ENCODE assay signal across 9 cellular contexts in the genomic region with DNA sequence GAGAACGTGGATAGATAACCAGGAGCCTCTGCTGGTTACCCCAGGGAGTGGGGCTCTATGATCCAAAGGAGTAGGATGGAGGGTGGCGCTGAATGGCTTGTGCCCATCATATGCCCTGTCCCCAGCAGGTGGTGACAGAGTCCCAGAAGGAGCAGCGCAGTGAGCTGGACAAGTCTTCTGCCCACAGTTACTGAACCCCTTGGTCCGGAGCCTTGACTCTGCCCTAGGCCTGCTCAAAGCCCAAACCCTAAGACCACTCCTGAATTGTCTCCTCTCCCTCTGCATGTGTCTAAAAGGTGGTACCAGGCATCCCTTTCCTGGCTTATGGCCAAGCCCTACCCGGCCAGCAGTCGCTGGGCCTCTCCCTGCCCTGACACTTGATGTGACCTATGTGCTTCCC. TPM values are rescaled to one million over a fixed set of nuclear protein-coding genes. Genes with fewer than 3 reads are reported as not detected.
DNase-seq lines count a peak whose midpoint lies in the region; ATAC-seq and TF ChIP-seq lines count a peak whose summit lies in the region.
"Had no signal": no experiment of that assay in that cellular context is flagged by ENCODE, and none has a peak within 500 bp of the region (broad histone marks: within the 10 kb centered on the region; RNA-seq: fewer than 3 reads in every experiment).

No MANE protein-coding gene starts in this region.

- DNase-seq in CD8-positive, alpha-beta memory T cell = no peak
- DNase-seq in GM13977 (ENCODE audit: low spot score) = no peak
- no peak for DNase-seq in WERI-Rb-1
- DNase-seq in NCI-H2029 treated with DMSO at 0.1 percent for 48 hours (lab: John Stamatoyannopoulos, UW) = no peak
- DNase-seq in RKO (ENCODE audit: low spot score) = no peak
- DNase-seq: occipital lobe had no signal

- peaks cover 39% of the 10 kb centered on the region for H3K27me3 ChIP-seq in CD8-positive, alpha-beta memory T cell (ENCODE audit: insufficient read depth, low read length, poor library complexity, severe bottlenecking)
- H3K27me3 ChIP-seq in WERI-Rb-1 (ENCODE audit: insufficient read depth, low read depth, severe bottlenecking) = no peaks in the 10 kb centered on the region
- H3K27me3 ChIP-seq in liver (ENCODE audit: control insufficient read depth in 4 of 4, insufficient read depth in 4 of 4, low read length in 3 of 4) = peaks cover 7 to 13% (median 11%) of the 10 kb centered on the region in 4 donors

- peaks cover 13% of the 10 kb centered on the region for H3K4me1 ChIP-seq in CD8-positive, alpha-beta memory T cell (ENCODE audit: insufficient read depth, low read length)
- H3K4me1 ChIP-seq in liver (ENCODE audit: control insufficient read depth in 4 of 4, insufficient read depth in 4 of 4, low read length in 3 of 4) = peaks cover 0 to 14% (median 7%) of the 10 kb centered on the region in 4 donors

- in situ Hi-C loops in GM13977 (cut with MboI; ENCODE audit: low pct_unique_long_range_greater_than_20kb, low sequenced_read_pairs, unreplicated experiment) = no loop called here

- CTCF ChIA-PET in CD8-positive, alpha-beta memory T cell (lab: Charles Lee) = no interaction called here

- no peaks in the 10 kb centered on the region for H3K9me3 Mint-ChIP-seq in CD8-positive, alpha-beta memory T cell

- TF ChIP-seq CTCF in GM13977 (IDR thresholded peaks at IDR 0.05; ENCODE audit: extremely low read depth, insufficient read depth, missing control alignments) (peak; percentile 22), WERI-Rb-1 (IDR thresholded peaks at IDR 0.05; ENCODE audit: low read depth, low read length) (peak; percentile 10; the same call in 1 of the 2 replicates), liver (IDR thresholded peaks at IDR 0.05; ENCODE audit: low read depth, low read length, missing input control) (peak; percentile 19)

- H3K4me3 Mint-ChIP-seq in CD8-positive, alpha-beta memory T cell = peak overlapping the region in 4 of 7 donors; percentile 41 to 60 (median 45)

- peak in 1 of 2 donors; percentile 46 for TF ChIP-seq RAD21 in liver (IDR thresholded peaks at IDR 0.05)

- H3K4me1 Mint-ChIP-seq in CD8-positive, alpha-beta memory T cell = peaks cover 15 to 31% (median 17%) of the 10 kb centered on the region in 3 donors

- H3K36me3 ChIP-seq in CD8-positive, alpha-beta memory T cell (ENCODE audit: insufficient read depth, low read length) = no peaks in the 10 kb centered on the region
- no peaks in the 10 kb centered on the region for H3K36me3 ChIP-seq in WERI-Rb-1
- no peaks in the 10 kb centered on the region for H3K36me3 ChIP-seq in liver (ENCODE audit: control insufficient read depth in 4 of 4, insufficient read depth in 3 of 4, low read depth in 1 of 4, low read length in 3 of 4)

- no peaks in the 10 kb centered on the region for H3K36me3 Mint-ChIP-seq in CD8-positive, alpha-beta memory T cell

- no peak overlapping the region for H3K4me3 ChIP-seq in CD8-positive, alpha-beta memory T cell (ENCODE audit: low read length)
- H3K4me3 ChIP-seq in WERI-Rb-1 (ENCODE audit: low read depth, low read length) (no peak overlapping the region), liver (ENCODE audit: low read depth in 1 of 3, low read length in 3 of 3) (no peak overlapping the region)

- 41% methylated on average over 6 of the region's 6 CpGs for WGBS in liver

- no peak overlapping the region for H3K9ac ChIP-seq in liver (ENCODE audit: low read depth in 1 of 2, low read length in 2 of 2)

- no peak for ATAC-seq in HG03135 (IDR thresholded peaks at IDR 0.05; ENCODE audit: unreplicated experiment)
- ATAC-seq in HG03565 (IDR thresholded peaks at IDR 0.05; ENCODE audit: unreplicated experiment) = no peak

- H3K9me3 ChIP-seq in CD8-positive, alpha-beta memory T cell (ENCODE audit: low read length) = no peaks in the 10 kb centered on the region
- H3K9me3 ChIP-seq in WERI-Rb-1 (ENCODE audit: severe bottlenecking) (no peaks in the 10 kb centered on the region), liver (ENCODE audit: control insufficient read depth in 4 of 4, low read length in 3 of 4) (no peaks in the 10 kb centered on the region)

- no peak overlapping the region for H3K27ac ChIP-seq in CD8-positive, alpha-beta memory T cell (ENCODE audit: low read depth, low read length)
- H3K27ac ChIP-seq in WERI-Rb-1 (no peak overlapping the region), liver (ENCODE audit: low read depth in 1 of 2, low read length in 2 of 2) (no peak overlapping the region)

- POLR2A ChIA-PET in CD8-positive, alpha-beta memory T cell (lab: Charles Lee) = no interaction called here

- H3K27ac Mint-ChIP-seq in CD8-positive, alpha-beta memory T cell = no peak overlapping the region

- H3K27me3 Mint-ChIP-seq in CD8-positive, alpha-beta memory T cell = peaks cover 47 to 61% of the 10 kb centered on the region in 2 donors

TF ChIP-seq in liver, 16 proteins besides CTCF, POLR2A, EP300 and RAD21 (continues in another document):
- TF ChIP-seq RXRA (IDR thresholded peaks at IDR 0.05) (no peak), SP1 (IDR thresholded peaks at IDR 0.05) (no peak), YY1 (IDR thresholded peaks at IDR 0.05) (no peak), FOXA1 (IDR thresholded peaks at IDR 0.05) (no peak), EGR1 (IDR thresholded peaks at IDR 0.05; ENCODE audit: low read depth in 2 of 2) (no peak), JUND (IDR thresholded peaks at IDR 0.05) (no peak), NR2F2 (IDR thresholded peaks at IDR 0.05) (no peak), FOXA2 (IDR thresholded peaks at IDR 0.05) (no peak), TAF1 (conservative IDR thresholded peaks at IDR 0.05) (no peak), HNF4A (conservative IDR thresholded peaks at IDR 0.05) (no peak)
- TF ChIP-seq, protein P1, sequence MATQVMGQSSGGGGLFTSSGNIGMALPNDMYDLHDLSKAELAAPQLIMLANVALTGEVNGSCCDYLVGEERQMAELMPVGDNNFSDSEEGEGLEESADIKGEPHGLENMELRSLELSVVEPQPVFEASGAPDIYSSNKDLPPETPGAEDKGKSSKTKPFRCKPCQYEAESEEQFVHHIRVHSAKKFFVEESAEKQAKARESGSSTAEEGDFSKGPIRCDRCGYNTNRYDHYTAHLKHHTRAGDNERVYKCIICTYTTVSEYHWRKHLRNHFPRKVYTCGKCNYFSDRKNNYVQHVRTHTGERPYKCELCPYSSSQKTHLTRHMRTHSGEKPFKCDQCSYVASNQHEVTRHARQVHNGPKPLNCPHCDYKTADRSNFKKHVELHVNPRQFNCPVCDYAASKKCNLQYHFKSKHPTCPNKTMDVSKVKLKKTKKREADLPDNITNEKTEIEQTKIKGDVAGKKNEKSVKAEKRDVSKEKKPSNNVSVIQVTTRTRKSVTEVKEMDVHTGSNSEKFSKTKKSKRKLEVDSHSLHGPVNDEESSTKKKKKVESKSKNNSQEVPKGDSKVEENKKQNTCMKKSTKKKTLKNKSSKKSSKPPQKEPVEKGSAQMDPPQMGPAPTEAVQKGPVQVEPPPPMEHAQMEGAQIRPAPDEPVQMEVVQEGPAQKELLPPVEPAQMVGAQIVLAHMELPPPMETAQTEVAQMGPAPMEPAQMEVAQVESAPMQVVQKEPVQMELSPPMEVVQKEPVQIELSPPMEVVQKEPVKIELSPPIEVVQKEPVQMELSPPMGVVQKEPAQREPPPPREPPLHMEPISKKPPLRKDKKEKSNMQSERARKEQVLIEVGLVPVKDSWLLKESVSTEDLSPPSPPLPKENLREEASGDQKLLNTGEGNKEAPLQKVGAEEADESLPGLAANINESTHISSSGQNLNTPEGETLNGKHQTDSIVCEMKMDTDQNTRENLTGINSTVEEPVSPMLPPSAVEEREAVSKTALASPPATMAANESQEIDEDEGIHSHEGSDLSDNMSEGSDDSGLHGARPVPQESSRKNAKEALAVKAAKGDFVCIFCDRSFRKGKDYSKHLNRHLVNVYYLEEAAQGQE (IDR thresholded peaks at IDR 0.05) = no peak
- TF ChIP-seq, protein P2, sequence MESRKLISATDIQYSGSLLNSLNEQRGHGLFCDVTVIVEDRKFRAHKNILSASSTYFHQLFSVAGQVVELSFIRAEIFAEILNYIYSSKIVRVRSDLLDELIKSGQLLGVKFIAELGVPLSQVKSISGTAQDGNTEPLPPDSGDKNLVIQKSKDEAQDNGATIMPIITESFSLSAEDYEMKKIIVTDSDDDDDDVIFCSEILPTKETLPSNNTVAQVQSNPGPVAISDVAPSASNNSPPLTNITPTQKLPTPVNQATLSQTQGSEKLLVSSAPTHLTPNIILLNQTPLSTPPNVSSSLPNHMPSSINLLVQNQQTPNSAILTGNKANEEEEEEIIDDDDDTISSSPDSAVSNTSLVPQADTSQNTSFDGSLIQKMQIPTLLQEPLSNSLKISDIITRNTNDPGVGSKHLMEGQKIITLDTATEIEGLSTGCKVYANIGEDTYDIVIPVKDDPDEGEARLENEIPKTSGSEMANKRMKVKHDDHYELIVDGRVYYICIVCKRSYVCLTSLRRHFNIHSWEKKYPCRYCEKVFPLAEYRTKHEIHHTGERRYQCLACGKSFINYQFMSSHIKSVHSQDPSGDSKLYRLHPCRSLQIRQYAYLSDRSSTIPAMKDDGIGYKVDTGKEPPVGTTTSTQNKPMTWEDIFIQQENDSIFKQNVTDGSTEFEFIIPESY (IDR thresholded peaks at IDR 0.05) = no peak
- TF ChIP-seq, protein P3, sequence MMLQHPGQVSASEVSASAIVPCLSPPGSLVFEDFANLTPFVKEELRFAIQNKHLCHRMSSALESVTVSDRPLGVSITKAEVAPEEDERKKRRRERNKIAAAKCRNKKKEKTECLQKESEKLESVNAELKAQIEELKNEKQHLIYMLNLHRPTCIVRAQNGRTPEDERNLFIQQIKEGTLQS (IDR thresholded peaks at IDR 0.05) = no peak
- TF ChIP-seq, protein P4, sequence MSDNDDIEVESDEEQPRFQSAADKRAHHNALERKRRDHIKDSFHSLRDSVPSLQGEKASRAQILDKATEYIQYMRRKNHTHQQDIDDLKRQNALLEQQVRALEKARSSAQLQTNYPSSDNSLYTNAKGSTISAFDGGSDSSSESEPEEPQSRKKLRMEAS (IDR thresholded peaks at IDR 0.05) = no peak

RNA-seq across cellular contexts. Expression of a gene that starts 3.2 kb away (rescaled TPM):
- not detected for total RNA-seq in CD8-positive, alpha-beta memory T cell
- polyA plus RNA-seq in CD8-positive, alpha-beta memory T cell = not detected
- total RNA-seq in liver = not detected
- under 1 TPM in 1 of 2 donors, not detected in 1; 0.05 TPM for polyA plus RNA-seq in liver
- total RNA-seq: occipital lobe had no signal

RNA-seq across cellular contexts. Expression of a gene that starts 24.9 kb away (rescaled TPM):
- 10 to 100 TPM; 33.6 to 35.0 TPM for total RNA-seq in CD8-positive, alpha-beta memory T cell
- 0.79 TPM for polyA plus RNA-seq in CD8-positive, alpha-beta memory T cell
- total RNA-seq in liver = 10 to 100 TPM in 1 of 2 donors, not detected in 1; 17.5 TPM
- 1 to 10 TPM in 1 of 2 donors, under 1 TPM in 1; 0.97 to 2.0 TPM for polyA plus RNA-seq in liver

RNA-seq across cellular contexts. Expression of a gene that starts 33.3 kb away (rescaled TPM):
- 100 to 1,000 TPM; 351 to 356 TPM for total RNA-seq in CD8-positive, alpha-beta memory T cell
- polyA plus RNA-seq in CD8-positive, alpha-beta memory T cell = 49.5 TPM
- 100 to 1,000 TPM; 102 to 103 TPM for total RNA-seq in liver
- polyA plus RNA-seq in liver = 100 to 1,000 TPM in 1 of 2 donors, 10 to 100 TPM in 1; 54.6 to 162 TPM

RNA-seq across cellular contexts. Expression of a gene that starts 38.8 kb away (rescaled TPM):
- total RNA-seq in CD8-positive, alpha-beta memory T cell = not detected
- polyA plus RNA-seq in CD8-positive, alpha-beta memory T cell = not detected
- total RNA-seq in liver = not detected
- polyA plus RNA-seq in liver = not detected

RNA-seq across cellular contexts. Expression of a gene that starts 48.5 kb away (rescaled TPM):
- total RNA-seq in CD8-positive, alpha-beta memory T cell = not detected
- not detected for polyA plus RNA-seq in CD8-positive, alpha-beta memory T cell
- total RNA-seq in liver = 10 to 100 TPM; 16.6 to 49.4 TPM
- 10 to 100 TPM; 22.4 to 34.0 TPM for polyA plus RNA-seq in liver
